In the genomic region with DNA sequence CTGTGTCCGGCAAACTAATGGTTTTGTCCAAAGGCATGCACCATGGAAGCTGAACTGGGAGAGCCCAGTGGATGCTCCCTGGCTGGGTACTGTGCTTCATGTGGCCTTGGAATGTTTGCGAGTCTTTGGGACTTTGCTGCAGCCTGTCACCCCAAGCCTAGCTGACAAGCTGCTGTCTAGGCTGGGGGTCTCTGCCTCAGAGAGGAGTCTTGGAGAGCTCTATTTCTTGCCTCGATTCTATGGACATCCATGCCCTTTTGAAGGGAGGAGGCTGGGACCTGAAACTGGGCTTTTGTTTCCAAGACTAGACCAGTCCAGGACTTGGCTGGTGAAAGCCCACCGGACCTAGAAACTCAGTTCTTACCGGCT, we compare ENCODE assay signal across 8 cellular contexts. TPM values are rescaled to one million over a fixed set of nuclear protein-coding genes. Genes with fewer than 3 reads are reported as not detected.
DNase-seq lines count a peak whose midpoint lies in the region; ATAC-seq, FAIRE-seq and TF ChIP-seq lines count a peak whose summit lies in the region.

No MANE protein-coding gene starts in this region.

- FAIRE-seq in astrocyte (lab: Jason Lieb, UNC), result no peak

- H2AFZ ChIP-seq in astrocyte (ENCODE audit: low read depth, low read length), result no peak overlapping the region

- H3K4me1 ChIP-seq in heart left ventricle, result peaks cover 0 to 45% (median 26%) of the 10 kb centered on the region in 12 donors
- peaks cover 22% of the 10 kb centered on the region for H3K4me1 ChIP-seq in astrocyte (ENCODE audit: insufficient read depth, low read length)
- peaks cover 25 to 42% of the 10 kb centered on the region in 2 donors for H3K4me1 ChIP-seq in left lung
- H3K4me1 ChIP-seq in uterus, result peaks cover 0 to 6% of the 10 kb centered on the region in 2 donors

- peaks cover 27% of the 10 kb centered on the region for H4K20me1 ChIP-seq in astrocyte (ENCODE audit: insufficient read depth, low read length)

- no peak for ATAC-seq in heart left ventricle
- ATAC-seq in left cardiac atrium, result no peak
- no peak for ATAC-seq in left lung
- no peak for ATAC-seq in HG02678 (IDR thresholded peaks at IDR 0.05; ENCODE audit: unreplicated experiment)

- peaks cover 50% of the 10 kb centered on the region for H3K79me2 ChIP-seq in astrocyte (ENCODE audit: insufficient read depth, low read length)

- TF ChIP-seq CTCF in heart left ventricle (IDR thresholded peaks at IDR 0.05), result no peak
- TF ChIP-seq CTCF in astrocyte (IDR thresholded peaks at IDR 0.05; ENCODE audit: insufficient read depth, low read depth, low read length), result no peak
- no peak for TF ChIP-seq CTCF in left lung (IDR thresholded peaks at IDR 0.05)
- no peak for TF ChIP-seq CTCF in uterus (IDR thresholded peaks at IDR 0.05)

- H3K4me1 Mint-ChIP-seq in astrocyte (ENCODE audit: low read depth, unreplicated experiment), result peaks cover 18% of the 10 kb centered on the region

- TF ChIP-seq POLR2A in heart left ventricle (IDR thresholded peaks at IDR 0.05) (no peak), uterus (IDR thresholded peaks at IDR 0.05) (no peak)

- H3K9me3 ChIP-seq in heart left ventricle, result no peaks in the 10 kb centered on the region
- no peaks in the 10 kb centered on the region for H3K9me3 ChIP-seq in astrocyte (ENCODE audit: insufficient read depth, low read depth, low read length)
- no peaks in the 10 kb centered on the region for H3K9me3 ChIP-seq in left lung
- H3K9me3 ChIP-seq in uterus, result no peaks in the 10 kb centered on the region

- H3K27me3 ChIP-seq in heart left ventricle (no peaks in the 10 kb centered on the region), astrocyte (ENCODE audit: insufficient read depth, low read length) (no peaks in the 10 kb centered on the region), left lung (no peaks in the 10 kb centered on the region), uterus (no peaks in the 10 kb centered on the region)

- no peaks in the 10 kb centered on the region for H3K9me3 Mint-ChIP-seq in astrocyte (ENCODE audit: unreplicated experiment)

- peak overlapping the region; percentile 83 for H3K9ac ChIP-seq in astrocyte (ENCODE audit: low read length)

- no peak overlapping the region for H3K27ac Mint-ChIP-seq in astrocyte (ENCODE audit: unreplicated experiment)

- intact Hi-C loops in heart left ventricle (cut with DNase I), result loop anchor here (2.0 to 10.0 kb wide), 12 partner anchors 68 to 590 kb away; a partner anchor contains a TSS
- intact Hi-C loops in left cardiac atrium (cut with DNase I), result loop anchor here in 1 of 2 donors (10.0 kb wide), 1 partner anchor 68 kb away; no protein-coding TSS in a partner anchor
- intact Hi-C loops in left lung (cut with DNase I), result no loop called here
- intact Hi-C loops in uterus (cut with DNase I; ENCODE audit: low total_unique reads), result loop anchor here (10.0 kb wide), 1 partner anchor 588 kb away; no protein-coding TSS in a partner anchor

- peaks cover 0 to 6% (median 3%) of the 10 kb centered on the region in 9 donors for H3K36me3 ChIP-seq in heart left ventricle
- no peaks in the 10 kb centered on the region for H3K36me3 ChIP-seq in astrocyte (ENCODE audit: insufficient read depth, low read length)
- no peaks in the 10 kb centered on the region for H3K36me3 ChIP-seq in left lung
- no peaks in the 10 kb centered on the region for H3K36me3 ChIP-seq in uterus

- H3K4me3 Mint-ChIP-seq in astrocyte (ENCODE audit: unreplicated experiment), result peak overlapping the region; percentile 94

- DNase-seq in heart left ventricle (no peak), left cardiac atrium (no peak), astrocyte (ENCODE audit: low read depth) (no peak), left lung (no peak), uterus (no peak), NCI-H2171 treated with DMSO at 0.1 percent for 48 hours (lab: John Stamatoyannopoulos, UW) (no peak), NAMALWA (ENCODE audit: low spot score) (no peak)

- peak overlapping the region in 1 of 12 donors; percentile 87 for H3K27ac ChIP-seq in heart left ventricle
- H3K27ac ChIP-seq in astrocyte (ENCODE audit: low read depth, low read length), result no peak overlapping the region
- H3K27ac ChIP-seq in left lung, result no peak overlapping the region
- H3K27ac ChIP-seq in uterus, result no peak overlapping the region

- H3K4me2 ChIP-seq in astrocyte (ENCODE audit: low read length), result peak overlapping the region; percentile 94

- peaks cover 1% of the 10 kb centered on the region for H3K36me3 Mint-ChIP-seq in astrocyte (ENCODE audit: low read depth, unreplicated experiment)

- WGBS in heart left ventricle, 4 donors, result 48 to 62% (median 59%) methylated on average over 5 of the region's 5 CpGs

- no peaks in the 10 kb centered on the region for H3K27me3 Mint-ChIP-seq in astrocyte (ENCODE audit: low read depth, unreplicated experiment)

- peak overlapping the region in 11 of 12 donors; percentile 70 to 93 (median 87) for H3K4me3 ChIP-seq in heart left ventricle
- peak overlapping the region; percentile 88 for H3K4me3 ChIP-seq in astrocyte (ENCODE audit: insufficient read depth, low read depth, low read length)
- H3K4me3 ChIP-seq in left lung, result peak overlapping the region; percentile 86 to 97
- H3K4me3 ChIP-seq in uterus, result peak overlapping the region; percentile 83 to 93

RNA-seq across cellular contexts. Expression of a gene that starts 1.7 kb away (rescaled TPM):
- total RNA-seq in heart left ventricle (1 to 10 TPM; 5.9 to 9.6 (median 7.0) TPM), left cardiac atrium (10 to 100 TPM in 1 of 2 donors, 1 to 10 TPM in 1; 6.0 to 11.0 TPM), astrocyte (8.2 and 8.6 TPM in 2 replicates), left lung (1 to 10 TPM; 4.8 to 7.8 TPM), uterus (10 to 100 TPM in 1 of 4 donors, 1 to 10 TPM in 2, not detected in 1; 4.7 to 17.9 (median 8.0) TPM)
- 10 to 100 TPM in 1 of 2 donors, 1 to 10 TPM in 1; 2.6 to 10.3 TPM for polyA plus RNA-seq in heart left ventricle

RNA-seq across cellular contexts. Expression of a gene that starts 31.4 kb away (rescaled TPM):
- 10 to 100 TPM in 1 of 9 donors, 1 to 10 TPM in 8; 3.2 to 10.1 (median 5.3) TPM for total RNA-seq in heart left ventricle
- polyA plus RNA-seq in heart left ventricle, result 1 to 10 TPM; 1.1 to 2.3 TPM
- 1 to 10 TPM; 3.9 to 8.6 TPM for total RNA-seq in left cardiac atrium
- 7.1 and 8.1 TPM in 2 replicates for total RNA-seq in astrocyte
- 10 to 100 TPM in 1 of 2 donors, 1 to 10 TPM in 1; 4.5 to 10.2 TPM for total RNA-seq in left lung
- total RNA-seq in uterus, result 10 to 100 TPM in 2 of 4 donors, 1 to 10 TPM in 2; 2.0 to 26.7 (median 9.5) TPM

Comparison
In these comparisons a context has a peak if more than half of its experiments do, and no peak if none do; other contexts are left out.
1. intact Hi-C loops: an anchor here in heart left ventricle (2.0 to 10.0 kb wide) and uterus (10.0 kb wide); none called in left lung.